In the genomic region with DNA sequence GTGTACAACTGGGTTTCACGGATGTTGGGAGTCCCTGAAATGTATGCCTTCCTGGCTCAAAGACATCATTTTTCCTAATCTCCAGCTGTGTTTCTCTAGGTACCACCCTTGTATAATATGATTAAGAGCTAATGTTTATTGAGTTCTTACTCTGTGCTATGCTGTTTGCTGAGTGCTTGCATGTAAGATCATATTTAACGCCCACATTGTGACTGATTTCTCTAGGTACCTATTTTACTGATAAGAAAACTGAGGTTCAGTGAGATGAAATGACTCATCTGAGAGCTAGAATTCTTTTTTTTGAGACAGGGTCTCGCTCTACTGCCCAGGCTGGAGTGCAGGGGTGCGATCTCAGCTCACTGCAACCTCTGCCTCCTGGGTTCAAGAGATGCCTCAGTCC, we compare ENCODE assay signal across 1 cellular context.
TF ChIP-seq lines count a peak whose summit lies in the region.

No MANE protein-coding gene starts in this region.

TF ChIP-seq in GM12878, 131 proteins besides CTCF, POLR2A, EP300 and RAD21:
- TF ChIP-seq DPF2 (IDR thresholded peaks at IDR 0.05), result no peak
- TF ChIP-seq JUNB (IDR thresholded peaks at IDR 0.05), result peak; percentile 84
- TF ChIP-seq, protein P1, sequence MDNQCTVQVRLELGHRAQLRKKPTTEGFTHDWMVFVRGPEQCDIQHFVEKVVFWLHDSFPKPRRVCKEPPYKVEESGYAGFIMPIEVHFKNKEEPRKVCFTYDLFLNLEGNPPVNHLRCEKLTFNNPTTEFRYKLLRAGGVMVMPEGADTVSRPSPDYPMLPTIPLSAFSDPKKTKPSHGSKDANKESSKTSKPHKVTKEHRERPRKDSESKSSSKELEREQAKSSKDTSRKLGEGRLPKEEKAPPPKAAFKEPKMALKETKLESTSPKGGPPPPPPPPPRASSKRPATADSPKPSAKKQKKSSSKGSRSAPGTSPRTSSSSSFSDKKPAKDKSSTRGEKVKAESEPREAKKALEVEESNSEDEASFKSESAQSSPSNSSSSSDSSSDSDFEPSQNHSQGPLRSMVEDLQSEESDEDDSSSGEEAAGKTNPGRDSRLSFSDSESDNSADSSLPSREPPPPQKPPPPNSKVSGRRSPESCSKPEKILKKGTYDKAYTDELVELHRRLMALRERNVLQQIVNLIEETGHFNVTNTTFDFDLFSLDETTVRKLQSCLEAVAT (IDR thresholded peaks at IDR 0.05), result no peak
